21 cellular contexts compared by ENCODE assay signal in the genomic region with DNA sequence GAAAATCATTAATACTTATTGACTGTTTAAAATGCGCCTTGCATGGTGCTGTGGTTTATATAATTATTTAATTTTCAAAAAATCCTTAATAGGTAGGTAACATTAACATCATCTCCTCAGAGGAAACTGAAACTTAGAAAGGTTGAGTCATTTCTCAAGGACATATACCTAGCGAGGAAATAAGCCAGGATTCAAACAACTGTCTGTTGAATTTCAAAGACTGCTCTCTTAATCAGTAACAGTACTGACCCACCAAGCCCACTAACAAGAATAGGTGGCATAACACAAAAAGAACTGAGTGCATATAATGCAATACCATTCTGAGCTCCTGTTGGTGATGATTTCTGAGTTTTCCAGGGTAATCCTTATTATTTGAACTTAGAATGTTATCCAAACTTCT.
"Had no signal": no experiment of that assay in that cellular context is flagged by ENCODE, and none has a peak within 500 bp of the region (broad histone marks: within the 10 kb centered on the region; RNA-seq: fewer than 3 reads in every experiment).

No MANE protein-coding gene starts in this region.

- ATAC-seq: left cardiac atrium; lower lobe of right lung; natural killer cell treated with Interleukin-12 subunit alpha and Interleukin-12 subunit beta and Interleukin-15 and Interleukin-18, amount 100 ng/mL, for 72 hours; pancreas; right cardiac atrium had no signal

- H3K9me3 Mint-ChIP-seq: dendritic cell treated with granulocyte-macrophage colony-stimulating factor and Interleukin-4, amounts not matched to agents 40 ng/mL and 50 ng/mL, for 4 days; memory B cell had no signal

- FAIRE-seq: kidney, pancreas, small intestine had no signal

- H3K9me3 ChIP-seq: esophagus squamous epithelium, left ventricle myocardium inferior, lower lobe of right lung, pancreas had no signal

- H3K4me3 Mint-ChIP-seq: dendritic cell treated with granulocyte-macrophage colony-stimulating factor and Interleukin-4, amounts not matched to agents 40 ng/mL and 50 ng/mL, for 4 days; memory B cell; mesothelial cell of epicardium; natural killer cell treated with Interleukin-12 subunit alpha and Interleukin-12 subunit beta and Interleukin-15 and Interleukin-18, amount 100 ng/mL, for 72 hours; neural progenitor cell had no signal

- H3K27me3 Mint-ChIP-seq: dendritic cell treated with granulocyte-macrophage colony-stimulating factor and Interleukin-4, amounts not matched to agents 40 ng/mL and 50 ng/mL, for 4 days; memory B cell; natural killer cell treated with Interleukin-12 subunit alpha and Interleukin-12 subunit beta and Interleukin-15 and Interleukin-18, amount 100 ng/mL, for 72 hours; progenitor cell of endocrine pancreas had no signal

- H3K36me3 ChIP-seq: esophagus squamous epithelium, left ventricle myocardium inferior, lower lobe of right lung, pancreas had no signal

- H3K36me3 Mint-ChIP-seq: memory B cell; mesothelial cell of epicardium; natural killer cell treated with Interleukin-12 subunit alpha and Interleukin-12 subunit beta and Interleukin-15 and Interleukin-18, amount 100 ng/mL, for 72 hours had no signal

- H3K27ac Mint-ChIP-seq: dendritic cell treated with granulocyte-macrophage colony-stimulating factor and Interleukin-4, amounts not matched to agents 40 ng/mL and 50 ng/mL, for 4 days; memory B cell; mesothelial cell of epicardium; natural killer cell treated with Interleukin-12 subunit alpha and Interleukin-12 subunit beta and Interleukin-15 and Interleukin-18, amount 100 ng/mL, for 72 hours; neural progenitor cell had no signal

- H3K4me1 ChIP-seq: esophagus squamous epithelium, left ventricle myocardium inferior, lower lobe of right lung, pancreas had no signal

- H3K4me1 Mint-ChIP-seq: memory B cell, mesothelial cell of epicardium had no signal

- H3K79me2 ChIP-seq: hepatocyte had no signal

- H3K9ac ChIP-seq: neural progenitor cell had no signal

- H3K27ac ChIP-seq: esophagus squamous epithelium, hepatocyte, left ventricle myocardium inferior, lower lobe of right lung, pancreas had no signal

- H2AFZ ChIP-seq: hepatocyte, neural progenitor cell had no signal

- DNase-seq: esophagus squamous epithelium; foreskin fibroblast; head of caudate nucleus; kidney; left cardiac atrium; left ventricle myocardium inferior; lower lobe of right lung; nucleus accumbens; pancreas; right cardiac atrium; small intestine; stimulated activated CD4-positive, alpha-beta T cell treated with anti-CD3 and anti-CD28 coated beads, Interleukin-12 subunit alpha, Interleukin-12 subunit beta, amount 100 ng/mL, for 4 hours; stimulated activated naive CD4-positive, alpha-beta T cell; trophoblast cell had no signal

- H3K4me2 ChIP-seq: hepatocyte, neural progenitor cell had no signal

- H3K27me3 ChIP-seq: esophagus squamous epithelium, hepatocyte, neural progenitor cell, pancreas had no signal

- H3K4me3 ChIP-seq: esophagus squamous epithelium, hepatocyte, left ventricle myocardium inferior, lower lobe of right lung, neural progenitor cell, pancreas had no signal
